Comparison of ENCODE assay signal across 8 cellular contexts in genomic region chr12:121579190-121579791, GRCh38. TPM values are rescaled to one million over a fixed set of nuclear protein-coding genes. Genes with fewer than 3 reads are reported as not detected.
A peak's percentile ranks its signal among the peaks of the same experiment; 100 is the strongest.
DNase-seq lines count a peak whose midpoint lies in the region; ATAC-seq and TF ChIP-seq lines count a peak whose summit lies in the region.

No MANE protein-coding gene starts in this region.

- no peaks in the 10 kb centered on the region for H3K9me3 ChIP-seq in mucosa of stomach (ENCODE audit: control insufficient read depth, low read length)

- peaks cover 35% of the 10 kb centered on the region for H3K4me1 ChIP-seq in mucosa of stomach (ENCODE audit: control insufficient read depth, insufficient read depth, low read length)

- intact Hi-C loops in activated CD4-positive, alpha-beta memory T cell treated with anti-CD3 and anti-CD28 coated beads for 36 hours (cut with micrococcal nuclease): no loop called here

- H3K27me3 ChIP-seq in BJ (ENCODE audit: control insufficient read depth, insufficient read depth, low read length) (no peaks in the 10 kb centered on the region), mucosa of stomach (ENCODE audit: control insufficient read depth, insufficient read depth, low read length) (no peaks in the 10 kb centered on the region)

- TF ChIP-seq CTCF in BJ (IDR thresholded peaks at IDR 0.05; ENCODE audit: insufficient read depth, low read depth, low read length): no peak
- no peak for TF ChIP-seq CTCF in type B pancreatic cell (conservative IDR thresholded peaks at IDR 0.05)

- peak; percentile 22 for ATAC-seq in effector memory CD8-positive, alpha-beta T cell (replicated peaks)
- ATAC-seq in GM19397 (IDR thresholded peaks at IDR 0.05; ENCODE audit: unreplicated experiment): no peak

- no peaks in the 10 kb centered on the region; the same call in 1 of the 2 replicates for H3K36me3 ChIP-seq in BJ (ENCODE audit: control insufficient read depth, insufficient read depth, low read length)
- no peaks in the 10 kb centered on the region for H3K36me3 ChIP-seq in mucosa of stomach (ENCODE audit: control insufficient read depth, insufficient read depth, low read length)

- H3K4me3 Mint-ChIP-seq in activated CD4-positive, alpha-beta memory T cell treated with anti-CD3 and anti-CD28 coated beads for 36 hours: peak overlapping the region; percentile 86
- H3K4me3 Mint-ChIP-seq in effector memory CD8-positive, alpha-beta T cell: peak overlapping the region; percentile 95 to 99
- peak overlapping the region; percentile 96 for H3K4me3 Mint-ChIP-seq in type B pancreatic cell

- POLR2A ChIA-PET in BJ (lab: Charles Lee): no interaction called here
- POLR2A ChIA-PET in activated CD4-positive, alpha-beta memory T cell treated with anti-CD3 and anti-CD28 coated beads for 36 hours (lab: Charles Lee): interaction anchor here (0.6 to 3.3 kb wide), 10 partner anchors 12 to 1287 kb away, joined by 3 to 22 read pairs (median 4); partner anchors contain the start of gene ORAI1

- no peaks in the 10 kb centered on the region for H3K9me3 Mint-ChIP-seq in activated CD4-positive, alpha-beta memory T cell treated with anti-CD3 and anti-CD28 coated beads for 36 hours
- H3K9me3 Mint-ChIP-seq in effector memory CD8-positive, alpha-beta T cell: no peaks in the 10 kb centered on the region
- H3K9me3 Mint-ChIP-seq in type B pancreatic cell: no peaks in the 10 kb centered on the region

- H3K27me3 Mint-ChIP-seq in activated CD4-positive, alpha-beta memory T cell treated with anti-CD3 and anti-CD28 coated beads for 36 hours: no peaks in the 10 kb centered on the region
- H3K27me3 Mint-ChIP-seq in effector memory CD8-positive, alpha-beta T cell: no peaks in the 10 kb centered on the region
- H3K27me3 Mint-ChIP-seq in type B pancreatic cell: no peaks in the 10 kb centered on the region

- H3K27ac Mint-ChIP-seq in activated CD4-positive, alpha-beta memory T cell treated with anti-CD3 and anti-CD28 coated beads for 36 hours: peak overlapping the region; percentile 92
- H3K27ac Mint-ChIP-seq in effector memory CD8-positive, alpha-beta T cell: peak overlapping the region; percentile 99 to 100
- peak overlapping the region; percentile 85 for H3K27ac Mint-ChIP-seq in type B pancreatic cell

- no peak for DNase-seq in BJ (ENCODE audit: low read depth)
- DNase-seq in HK-2 (ENCODE audit: unreplicated experiment): peak; percentile 29
- DNase-seq in activated CD4-positive, alpha-beta memory T cell treated with anti-CD3 and anti-CD28 coated beads for 36 hours: peak; percentile 56
- DNase-seq in effector memory CD8-positive, alpha-beta T cell: peak; percentile 30 to 36 (median 34)
- no peak for DNase-seq in type B pancreatic cell (ENCODE audit: extremely low spot score, unreplicated experiment)
- no peak for DNase-seq in mesenteric fat pad (ENCODE audit: low spot score)

- peak overlapping the region; percentile 73 for H3K9ac ChIP-seq in mucosa of stomach (ENCODE audit: low read length)

- H3K4me3 ChIP-seq in BJ (ENCODE audit: low read depth, low read length): peak overlapping the region; percentile 57
- H3K4me3 ChIP-seq in mucosa of stomach (ENCODE audit: low read length): peak overlapping the region; percentile 56

- peaks cover 3% of the 10 kb centered on the region for H3K36me3 Mint-ChIP-seq in activated CD4-positive, alpha-beta memory T cell treated with anti-CD3 and anti-CD28 coated beads for 36 hours
- H3K36me3 Mint-ChIP-seq in effector memory CD8-positive, alpha-beta T cell (ENCODE audit: insufficient read depth): peaks cover 27% of the 10 kb centered on the region
- no peaks in the 10 kb centered on the region for H3K36me3 Mint-ChIP-seq in type B pancreatic cell

- CTCF ChIA-PET in BJ (lab: Yijun Ruan, JAX): interaction anchor here (0.7 to 1.4 kb wide), 4 partner anchors 25 to 78 kb away, joined by 3 to 4 read pairs (median 4); no protein-coding TSS in a partner anchor
- CTCF ChIA-PET in activated CD4-positive, alpha-beta memory T cell treated with anti-CD3 and anti-CD28 coated beads for 36 hours (lab: Charles Lee): interaction anchor here (0.9 to 4.6 kb wide), 5 partner anchors 12 to 215 kb away, joined by 3 to 41 read pairs (median 3); partner anchors contain the start of gene ORAI1

- peaks cover 33% of the 10 kb centered on the region for H3K4me1 Mint-ChIP-seq in activated CD4-positive, alpha-beta memory T cell treated with anti-CD3 and anti-CD28 coated beads for 36 hours (ENCODE audit: low read depth)
- peaks cover 30 to 45% of the 10 kb centered on the region in 2 donors for H3K4me1 Mint-ChIP-seq in effector memory CD8-positive, alpha-beta T cell (ENCODE audit: low read depth in 2 of 2)
- peaks cover 50% of the 10 kb centered on the region for H3K4me1 Mint-ChIP-seq in type B pancreatic cell (ENCODE audit: unreplicated experiment)

RNA-seq across cellular contexts. Expression of gene KDM2B, which starts 1.5 kb away (rescaled TPM):
- polyA plus RNA-seq in BJ (2011; rRNA removed): 7.9 and 15.0 TPM in 2 replicates
- 15.6 and 22.4 TPM in 2 replicates for polyA minus RNA-seq in BJ (2011; rRNA and poly(A)+ RNA removed)
- 10 to 100 TPM; 41.9 to 44.8 TPM for total RNA-seq in activated CD4-positive, alpha-beta memory T cell treated with anti-CD3 and anti-CD28 coated beads for 36 hours
- total RNA-seq in type B pancreatic cell (ENCODE audit: low replicate concordance): 36.9 and 51.7 TPM in 2 replicates
- 17.2 TPM for total RNA-seq in mesenteric fat pad

RNA-seq across cellular contexts. Expression of gene ORAI1, which starts 47.0 kb away (rescaled TPM):
- 20.3 and 28.3 TPM in 2 replicates for polyA plus RNA-seq in BJ (2011; rRNA removed)
- 20.6 and 20.8 TPM in 2 replicates for polyA minus RNA-seq in BJ (2011; rRNA and poly(A)+ RNA removed)
- total RNA-seq in activated CD4-positive, alpha-beta memory T cell treated with anti-CD3 and anti-CD28 coated beads for 36 hours: 10 to 100 TPM; 41.6 to 43.2 TPM
- total RNA-seq in type B pancreatic cell (ENCODE audit: low replicate concordance) (10.5 and 12.9 TPM in 2 replicates), mesenteric fat pad (19.8 TPM)

Comparison
In these comparisons a context has a peak if more than half of its experiments do, and no peak if none do; other contexts are left out.
1. DNase-seq: peak in HK-2 (single experiment), activated CD4-positive, alpha-beta memory T cell treated with anti-CD3 and anti-CD28 coated beads for 36 hours (single experiment) and effector memory CD8-positive, alpha-beta T cell (3 of 3); none in BJ (single experiment), type B pancreatic cell (single experiment) and mesenteric fat pad (single experiment).
2. Peak in every context shown above with its lines, with median percentiles within 50 percentile points of each other: H3K27ac Mint-ChIP-seq and H3K4me3 Mint-ChIP-seq.